24 cellular contexts compared by ENCODE assay signal in genomic region chr6:123941855-123942254, GRCh38.
"Had no signal": no experiment of that assay in that cellular context is flagged by ENCODE, and none has a peak within 500 bp of the region (broad histone marks: within the 10 kb centered on the region; RNA-seq: fewer than 3 reads in every experiment).

No MANE protein-coding gene starts in this region.

- DNase-seq: dermis blood vessel endothelial cell; dorsolateral prefrontal cortex; effector CD4-positive, alpha-beta T cell; effector memory CD4-positive, alpha-beta T cell; erythroblast; esophagus squamous epithelium; foreskin fibroblast; foreskin melanocyte; gastrocnemius medialis; glutamatergic neuron; head of caudate nucleus; heart right ventricle; hippocampal formation; left cardiac atrium; left lung; left ventricle myocardium superior; lower lobe of right lung; mesenchymal stem cell had no signal

- H3K9me3 ChIP-seq: esophagus squamous epithelium, gastrocnemius medialis, heart right ventricle, left lung, lower lobe of right lung had no signal

- H3K4me3 ChIP-seq: coronary artery, dorsolateral prefrontal cortex, esophagus squamous epithelium, gastrocnemius medialis, heart right ventricle, left lung, lower lobe of right lung had no signal

- FAIRE-seq: colon, islet of Langerhans, keratinocyte had no signal

- H3K4me1 ChIP-seq: esophagus squamous epithelium, left lung, lower lobe of right lung had no signal

- H3K36me3 ChIP-seq: esophagus squamous epithelium, gastrocnemius medialis, heart right ventricle, left lung, lower lobe of right lung had no signal

- H3K27me3 ChIP-seq: dorsolateral prefrontal cortex, esophagus squamous epithelium, gastrocnemius medialis, heart right ventricle, left lung had no signal

- ATAC-seq: esophagus mucosa, gastrocnemius medialis, heart right ventricle, left cardiac atrium, left lung, left ventricle myocardium superior, lower lobe of right lung had no signal

- H3K27ac ChIP-seq: coronary artery, dorsolateral prefrontal cortex, epithelial cell of prostate, esophagus squamous epithelium, gastrocnemius medialis, heart right ventricle, left lung, lower lobe of right lung had no signal
